ENCODE assay signal across 10 cellular contexts in genomic region chr20:47784256-47784598, GRCh38. TPM values are rescaled to one million over a fixed set of nuclear protein-coding genes. Genes with fewer than 3 reads are reported as not detected.
DNase-seq lines count a peak whose midpoint lies in the region; ATAC-seq and TF ChIP-seq lines count a peak whose summit lies in the region.
"Had no signal": no experiment of that assay in that cellular context is flagged by ENCODE, and none has a peak within 500 bp of the region (broad histone marks: within the 10 kb centered on the region; RNA-seq: fewer than 3 reads in every experiment).

No MANE protein-coding gene starts in this region.

- no peak for TF ChIP-seq CTCF in smooth muscle cell (IDR thresholded peaks at IDR 0.05; ENCODE audit: borderline replicate concordance, insufficient read depth, poor library complexity, severe bottlenecking)

- peak overlapping the region; percentile 19 for H2AFZ ChIP-seq in smooth muscle cell (ENCODE audit: low read depth)

- peak overlapping the region; percentile 74 for H3K4me3 ChIP-seq in adipocyte (ENCODE audit: low read length)
- peak overlapping the region; percentile 75 for H3K4me3 ChIP-seq in smooth muscle cell

- H3K79me2 ChIP-seq in smooth muscle cell (ENCODE audit: low read depth): peaks cover 34% of the 10 kb centered on the region

- H3F3A ChIP-seq in smooth muscle cell (ENCODE audit: low read depth): peaks cover 21% of the 10 kb centered on the region

- peaks cover 11 to 22% (median 15%) of the 10 kb centered on the region in 3 donors for H3K27me3 Mint-ChIP-seq in immature natural killer cell (ENCODE audit: low read depth in 3 of 3)

- H3K9me3 Mint-ChIP-seq in immature natural killer cell: no peaks in the 10 kb centered on the region

- H3K9me3 ChIP-seq in adipocyte (ENCODE audit: control insufficient read depth, low read length): no peaks in the 10 kb centered on the region
- no peaks in the 10 kb centered on the region for H3K9me3 ChIP-seq in smooth muscle cell (replicated peaks; ENCODE audit: low read depth)

- H3K27ac Mint-ChIP-seq in immature natural killer cell: no peak overlapping the region

- peak; percentile 53 for DNase-seq in NCI-H82 (lab: John Stamatoyannopoulos, UW)
- DNase-seq in NCI-H82 treated with DMSO at 0.1 percent for 48 hours (lab: John Stamatoyannopoulos, UW; ENCODE audit: unreplicated experiment): no peak
- no peak for DNase-seq in adipocyte (ENCODE audit: low read depth)
- DNase-seq in immature natural killer cell: no peak
- DNase-seq in smooth muscle cell (lab: John Stamatoyannopoulos, UW; ENCODE audit: unreplicated experiment): no peak
- no peak for DNase-seq in DMS 273 treated with DMSO at 0.1 percent for 48 hours (lab: John Stamatoyannopoulos, UW)
- no peak for DNase-seq in COR-L47 (lab: John Stamatoyannopoulos, UW)
- DNase-seq: stimulated activated CD4-positive, alpha-beta T cell treated with anti-CD3 and anti-CD28 coated beads, Interleukin-4, amount 100 ng/mL, for 4 hours had no signal

- H3K36me3 ChIP-seq in adipocyte (ENCODE audit: control insufficient read depth, insufficient read depth, low read length, severe bottlenecking): no peaks in the 10 kb centered on the region
- no peaks in the 10 kb centered on the region for H3K36me3 ChIP-seq in smooth muscle cell (ENCODE audit: low read depth)

- peak overlapping the region in 3 of 5 donors; percentile 11 to 42 (median 28) for H3K4me3 Mint-ChIP-seq in immature natural killer cell

- H3K27ac ChIP-seq in smooth muscle cell (ENCODE audit: low read depth): no peak overlapping the region
- H3K27ac ChIP-seq: KMS-11 had no signal

- H3K9ac ChIP-seq in adipocyte (ENCODE audit: low read length) (peak overlapping the region; percentile 70), smooth muscle cell (ENCODE audit: low read depth) (peak overlapping the region; percentile 68)
- H3K9ac ChIP-seq: KMS-11 had no signal

- H3K4me1 ChIP-seq in adipocyte (ENCODE audit: control insufficient read depth, insufficient read depth, low read length) (peaks cover 6% of the 10 kb centered on the region), smooth muscle cell (ENCODE audit: low read depth) (peaks cover 11% of the 10 kb centered on the region)

- H4K20me1 ChIP-seq in smooth muscle cell (ENCODE audit: low read depth): peaks cover 49% of the 10 kb centered on the region

- WGBS in smooth muscle cell (ENCODE audit: low lambda C conversion rate): 10% methylated on average over 8 of the region's 8 CpGs

- no peak for ATAC-seq in HG02981 (IDR thresholded peaks at IDR 0.05; ENCODE audit: unreplicated experiment)

- H3K36me3 Mint-ChIP-seq in immature natural killer cell: no peaks in the 10 kb centered on the region

- H3K4me2 ChIP-seq in smooth muscle cell: peak overlapping the region; percentile 97
- H3K4me2 ChIP-seq: KMS-11 had no signal

- peaks cover 59% of the 10 kb centered on the region for H3K27me3 ChIP-seq in adipocyte (replicated peaks; ENCODE audit: control insufficient read depth, insufficient read depth, low read length)
- H3K27me3 ChIP-seq in smooth muscle cell (ENCODE audit: low read depth): no peaks in the 10 kb centered on the region

- peaks cover 0 to 5% of the 10 kb centered on the region in 2 donors for H3K4me1 Mint-ChIP-seq in immature natural killer cell

RNA-seq across cellular contexts. Expression of gene SULF2, which starts 1.1 kb away (rescaled TPM):
- polyA plus RNA-seq in immature natural killer cell (1 to 10 TPM; 1.3 to 3.7 (median 3.0) TPM), smooth muscle cell (131 and 144 TPM in 2 replicates)
- total RNA-seq in smooth muscle cell: 102 and 109 TPM in 2 replicates

Comparison
In these comparisons a context has a peak if more than half of its experiments do, and no peak if none do; other contexts are left out.
1. RNA of gene SULF2, which starts 1.1 kb away (polyA plus RNA-seq): 131 to 144 TPM in smooth muscle cell; 1.3 to 3.7 TPM in immature natural killer cell; every median in the first group is over 10 times any median in the second.